Comparison of ENCODE assay signal across 8 cellular contexts in the genomic region with DNA sequence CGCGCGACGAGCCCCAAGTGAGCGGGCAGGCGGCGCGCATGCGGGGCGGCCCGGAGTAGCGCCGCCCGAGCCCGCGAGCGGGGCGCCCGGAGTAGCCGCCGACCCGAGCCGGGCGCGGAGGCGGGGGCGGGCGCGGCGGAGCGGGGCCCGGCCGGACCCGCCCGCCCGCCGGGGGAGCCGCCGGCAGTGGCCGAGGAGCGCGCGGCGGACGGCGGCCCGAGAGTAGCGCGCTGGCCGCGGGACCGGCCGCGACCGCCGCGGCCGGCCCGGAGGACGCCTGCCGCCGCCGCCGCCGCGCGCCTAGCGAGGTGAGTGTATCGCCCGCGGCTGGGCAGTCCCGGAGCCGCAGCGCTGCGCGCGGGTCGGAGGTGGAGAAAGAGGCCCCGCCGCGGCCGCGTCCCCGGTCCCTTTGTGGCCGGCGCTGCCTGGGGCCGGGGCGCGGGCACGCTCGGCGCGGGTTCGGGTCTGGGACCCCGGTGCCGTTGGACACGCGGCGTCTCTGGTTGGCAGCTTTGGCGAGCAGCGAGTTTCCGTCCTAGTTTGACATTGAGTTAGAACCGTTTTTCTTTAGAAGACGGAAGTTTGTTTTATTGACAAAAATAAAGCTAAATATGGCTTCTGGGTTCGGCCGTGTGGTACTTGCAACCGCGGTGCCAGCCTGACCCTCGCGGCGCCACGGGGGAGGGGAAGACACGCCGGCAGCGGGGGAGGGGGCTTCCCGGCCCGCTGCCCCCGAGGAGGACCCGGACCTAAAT. TPM values are rescaled to one million over a fixed set of nuclear protein-coding genes. Genes with fewer than 3 reads are reported as not detected.
DNase-seq lines count a peak whose midpoint lies in the region; ATAC-seq and TF ChIP-seq lines count a peak whose summit lies in the region.

A gene (plus strand): TSS at position 186 of the 755 bp plus-strand sequence. CDS start 72,923 bp downstream, outside the sequence.

- ATAC-seq in GM19324 (IDR thresholded peaks at IDR 0.05; ENCODE audit: low FRiP score, unreplicated experiment) (peak; percentile 33), SK-N-SH treated with all-trans-retinoic acid at 6 μM for 48 hours (peak; percentile 48), HG03039 (IDR thresholded peaks at IDR 0.05; ENCODE audit: unreplicated experiment) (no peak), HG02840 (IDR thresholded peaks at IDR 0.05; ENCODE audit: low FRiP score, unreplicated experiment) (no peak)

- H3K9ac ChIP-seq in mammary epithelial cell (ENCODE audit: insufficient read depth, low read length): peak within 1 kb of the TSS; percentile 78

- peaks cover 52% of the 10 kb centered on the region for H3K79me2 ChIP-seq in mammary epithelial cell (ENCODE audit: insufficient read depth, low read length)

- BruUV-seq in mammary epithelial cell (replicated peaks; lab: Mats Ljungman, UMichigan): no TSS peak

- H3K4me3 ChIP-seq in AG09309 (ENCODE audit: control insufficient read depth, low read depth, low read length) (peak within 1 kb of the TSS; percentile 64), mammary epithelial cell (replicated peaks in 1 of 3; ENCODE audit: insufficient read depth in 1 of 3, low read depth in 2 of 3, low read length in 3 of 3) (peak within 1 kb of the TSS; percentile 72 to 80 (median 77)), spleen (peak within 1 kb of the TSS; percentile 57 to 87 (median 70))

- H3K9me3 ChIP-seq in mammary epithelial cell (replicated peaks; ENCODE audit: insufficient read depth, low read length) (no peaks in the 10 kb centered on the region), spleen (peaks cover 0 to 6% (median 0%) of the 10 kb centered on the region in 8 donors)

- H3K4me1 ChIP-seq in mammary epithelial cell (ENCODE audit: insufficient read depth, low read length) (peaks cover 9% of the 10 kb centered on the region), spleen (peaks cover 10 to 41% (median 23%) of the 10 kb centered on the region in 6 donors)

- H3K27ac ChIP-seq in mammary epithelial cell (ENCODE audit: insufficient read depth, low read depth, low read length) (peak within 1 kb of the TSS; percentile 55), spleen (peak within 1 kb of the TSS; percentile 93 to 97 (median 95))

- WGBS in mammary epithelial cell (ENCODE audit: low coverage, missing lambda C conversion rate): 3% methylated on average over 14 of the region's 119 CpGs
- WGBS in spleen, 5 donors: 0 to 1% (median 0%) methylated on average over 20 to 102 of the region's 119 CpGs

- H4K20me1 ChIP-seq in mammary epithelial cell (ENCODE audit: insufficient read depth, low read length): no peaks in the 10 kb centered on the region

- H3K4me2 ChIP-seq in mammary epithelial cell (ENCODE audit: insufficient read depth, low read depth, low read length): peak within 1 kb of the TSS; percentile 93

- CTCF ChIA-PET in mammary epithelial cell (lab: Charles Lee; ENCODE audit: low non-redundant PET): no interaction called here

- TF ChIP-seq CTCF in AG09309 (IDR thresholded peaks at IDR 0.05; ENCODE audit: control insufficient read depth, insufficient read depth, low read depth, low read length, missing control alignments) (no peak), mammary epithelial cell (conservative IDR thresholded peaks at IDR 0.05 in 1 of 2, IDR thresholded peaks at IDR 0.05 in 1 of 2; ENCODE audit: extremely low read depth in 1 of 2, insufficient read depth in 1 of 2, low read depth in 1 of 2, low read length in 2 of 2) (no peak), spleen (IDR thresholded peaks at IDR 0.05 in 8 of 11, conservative IDR thresholded peaks at IDR 0.05 in 3 of 11) (no peak)

- in situ Hi-C loops in mammary epithelial cell (cut with MboI; ENCODE audit: low sequenced_read_pairs in 2 of 2): loop anchor here in 1 of 2 donors (10.0 kb wide), 1 partner anchor 167 kb away; no protein-coding TSS in a partner anchor

- dilution Hi-C loops in mammary epithelial cell (cut with HindIII; ENCODE audit: low sequenced_read_pairs): loop anchor here (5.0 kb wide), 1 partner anchor 79 kb away; no protein-coding TSS in a partner anchor

- intact Hi-C loops in mammary epithelial cell (cut with micrococcal nuclease) (loop anchor here (2.0 to 5.0 kb wide), 3 partner anchors 84 to 173 kb away; a partner anchor contains a TSS), spleen (cut with DNase I; ENCODE audit: low total_unique reads) (loop anchor here (5.0 to 10.0 kb wide), 2 partner anchors 84 to 177 kb away; a partner anchor contains a TSS)

- no peaks in the 10 kb centered on the region for H3K27me3 ChIP-seq in mammary epithelial cell (ENCODE audit: insufficient read depth, low read length)
- no peaks in the 10 kb centered on the region for H3K27me3 ChIP-seq in spleen (replicated peaks in 1 of 7)

- H3K36me3 ChIP-seq in mammary epithelial cell (ENCODE audit: insufficient read depth, low read length): no peaks in the 10 kb centered on the region
- no peaks in the 10 kb centered on the region for H3K36me3 ChIP-seq in spleen

- peak within 1 kb of the TSS; percentile 92 for H2AFZ ChIP-seq in mammary epithelial cell (ENCODE audit: low read depth, low read length)

- no peak for DNase-seq in AG09309 (ENCODE audit: low read depth)
- DNase-seq in mammary epithelial cell: peak; percentile 3
- peak; percentile 16 for DNase-seq in inferior parietal cortex (ENCODE audit: extremely low spot score)
- DNase-seq in spleen: peak; percentile 91

- TF ChIP-seq POLR2A in spleen (IDR thresholded peaks at IDR 0.05): no peak

TF ChIP-seq in SK-N-SH treated with all-trans-retinoic acid at 6 μM for 48 hours, 23 proteins besides CTCF, POLR2A, EP300 and RAD21:
- TF ChIP-seq CSDC2 (CRISPR knock-in tag; IDR thresholded peaks at IDR 0.05) (no peak), ESRRG (CRISPR knock-in tag; IDR thresholded peaks at IDR 0.05) (no peak), TCF4 (CRISPR knock-in tag; IDR thresholded peaks at IDR 0.05; ENCODE audit: borderline replicate concordance) (no peak), ZNF70 (CRISPR knock-in tag; IDR thresholded peaks at IDR 0.05) (no peak), GLIS3 (CRISPR knock-in tag; IDR thresholded peaks at IDR 0.05) (no peak), ZFP3 (CRISPR knock-in tag; IDR thresholded peaks at IDR 0.05) (no peak), ISL1 (CRISPR knock-in tag; IDR thresholded peaks at IDR 0.05) (no peak), PPARA (CRISPR knock-in tag; IDR thresholded peaks at IDR 0.05; ENCODE audit: borderline replicate concordance) (no peak), ZNF8 (CRISPR knock-in tag; IDR thresholded peaks at IDR 0.05) (no peak), BACH2 (CRISPR knock-in tag; IDR thresholded peaks at IDR 0.05; ENCODE audit: borderline replicate concordance) (no peak), RARB (CRISPR knock-in tag; IDR thresholded peaks at IDR 0.05) (no peak)
- TF ChIP-seq, protein P1, sequence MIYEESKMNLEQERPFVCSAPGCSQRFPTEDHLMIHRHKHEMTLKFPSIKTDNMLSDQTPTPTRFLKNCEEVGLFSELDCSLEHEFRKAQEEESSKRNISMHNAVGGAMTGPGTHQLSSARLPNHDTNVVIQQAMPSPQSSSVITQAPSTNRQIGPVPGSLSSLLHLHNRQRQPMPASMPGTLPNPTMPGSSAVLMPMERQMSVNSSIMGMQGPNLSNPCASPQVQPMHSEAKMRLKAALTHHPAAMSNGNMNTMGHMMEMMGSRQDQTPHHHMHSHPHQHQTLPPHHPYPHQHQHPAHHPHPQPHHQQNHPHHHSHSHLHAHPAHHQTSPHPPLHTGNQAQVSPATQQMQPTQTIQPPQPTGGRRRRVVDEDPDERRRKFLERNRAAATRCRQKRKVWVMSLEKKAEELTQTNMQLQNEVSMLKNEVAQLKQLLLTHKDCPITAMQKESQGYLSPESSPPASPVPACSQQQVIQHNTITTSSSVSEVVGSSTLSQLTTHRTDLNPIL (CRISPR knock-in tag; IDR thresholded peaks at IDR 0.05; ENCODE audit: low read depth): no peak
- TF ChIP-seq, protein P2, sequence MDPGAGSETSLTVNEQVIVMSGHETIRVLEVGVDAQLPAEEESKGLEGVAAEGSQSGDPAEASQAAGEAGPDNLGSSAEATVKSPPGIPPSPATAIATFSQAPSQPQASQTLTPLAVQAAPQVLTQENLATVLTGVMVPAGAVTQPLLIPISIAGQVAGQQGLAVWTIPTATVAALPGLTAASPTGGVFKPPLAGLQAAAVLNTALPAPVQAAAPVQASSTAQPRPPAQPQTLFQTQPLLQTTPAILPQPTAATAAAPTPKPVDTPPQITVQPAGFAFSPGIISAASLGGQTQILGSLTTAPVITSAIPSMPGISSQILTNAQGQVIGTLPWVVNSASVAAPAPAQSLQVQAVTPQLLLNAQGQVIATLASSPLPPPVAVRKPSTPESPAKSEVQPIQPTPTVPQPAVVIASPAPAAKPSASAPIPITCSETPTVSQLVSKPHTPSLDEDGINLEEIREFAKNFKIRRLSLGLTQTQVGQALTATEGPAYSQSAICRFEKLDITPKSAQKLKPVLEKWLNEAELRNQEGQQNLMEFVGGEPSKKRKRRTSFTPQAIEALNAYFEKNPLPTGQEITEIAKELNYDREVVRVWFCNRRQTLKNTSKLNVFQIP (CRISPR knock-in tag; IDR thresholded peaks at IDR 0.05; ENCODE audit: borderline replicate concordance, low read depth): no peak

RNA-seq across cellular contexts. Expression of the gene that starts here (rescaled TPM):
- 10 to 100 TPM; 51.5 to 61.2 TPM for total RNA-seq in mammary epithelial cell
- polyA plus RNA-seq in mammary epithelial cell: 52.5 TPM
- 77.7 TPM for polyA minus RNA-seq in mammary epithelial cell
- total RNA-seq in spleen: 10 to 100 TPM; 38.5 to 67.1 (median 54.1) TPM
- polyA plus RNA-seq in spleen: 10 to 100 TPM; 13.9 to 22.3 (median 21.0) TPM

Comparison
In these comparisons a context has a peak if more than half of its experiments do, and no peak if none do; other contexts are left out.
1. ATAC-seq: peak in GM19324 (single experiment) and SK-N-SH treated with all-trans-retinoic acid at 6 μM for 48 hours (single experiment); none in HG03039 (single experiment) and HG02840 (single experiment).
2. Peak in every context shown above with its lines, with median percentiles within 50 percentile points of each other: H3K4me3 ChIP-seq.